29 cellular contexts compared by ENCODE assay signal in the genomic region with DNA sequence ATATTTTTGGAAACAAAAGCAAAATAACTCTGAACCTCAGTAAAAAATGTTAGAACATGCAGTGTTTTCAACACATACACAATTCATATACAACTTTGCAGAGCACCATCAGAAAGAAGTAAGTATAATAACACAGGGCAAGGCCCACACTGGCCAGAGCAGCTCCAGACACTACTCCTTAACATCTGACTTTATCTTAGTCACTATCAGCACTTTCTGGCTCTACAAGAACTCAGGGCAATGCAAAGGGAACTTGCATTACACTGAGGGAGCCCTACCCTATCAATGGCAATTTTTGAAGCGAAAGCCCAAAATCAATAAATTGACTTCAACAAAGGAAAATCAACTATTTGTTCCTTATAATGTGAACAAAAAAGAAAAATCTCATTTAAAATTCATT. TPM values are rescaled to one million over a fixed set of nuclear protein-coding genes. Genes with fewer than 3 reads are reported as not detected.
"Had no signal": no experiment of that assay in that cellular context is flagged by ENCODE, and none has a peak within 500 bp of the region (broad histone marks: within the 10 kb centered on the region; RNA-seq: fewer than 3 reads in every experiment).

No MANE protein-coding gene starts in this region.

- H3K9ac ChIP-seq: neural progenitor cell had no signal

- FAIRE-seq: bronchial epithelial cell, kidney had no signal

- H3K4me3 ChIP-seq: gastroesophageal sphincter, hepatocyte, neural progenitor cell, suprapubic skin, tibial artery, upper lobe of right lung had no signal

- H3K9me3 Mint-ChIP-seq: activated B cell treated with CpG ODN at 0.5 μM for 24 hours; activated naive CD4-positive, alpha-beta T cell treated with anti-CD3 and anti-CD28 coated beads, Interleukin-2, amount 50 U/mL, for 24 hours; central memory CD8-positive, alpha-beta T cell; natural killer cell; neural progenitor cell had no signal

- H3K27me3 ChIP-seq: hepatocyte, neural progenitor cell, suprapubic skin, upper lobe of right lung had no signal

- H2AFZ ChIP-seq: hepatocyte, neural progenitor cell had no signal

- H3K27me3 Mint-ChIP-seq: activated naive CD4-positive, alpha-beta T cell treated with anti-CD3 and anti-CD28 coated beads, Interleukin-2, amount 50 U/mL, for 24 hours; central memory CD8-positive, alpha-beta T cell had no signal

- H3K79me2 ChIP-seq: hepatocyte had no signal

- H3K4me3 Mint-ChIP-seq: activated B cell treated with CpG ODN at 0.5 μM for 24 hours; activated naive CD4-positive, alpha-beta T cell treated with anti-CD3 and anti-CD28 coated beads, Interleukin-2, amount 50 U/mL, for 24 hours; central memory CD8-positive, alpha-beta T cell; natural killer cell; neural progenitor cell had no signal

- H3K27ac Mint-ChIP-seq: activated B cell treated with CpG ODN at 0.5 μM for 24 hours; activated naive CD4-positive, alpha-beta T cell treated with anti-CD3 and anti-CD28 coated beads, Interleukin-2, amount 50 U/mL, for 24 hours; natural killer cell; neural progenitor cell had no signal

- H3K36me3 Mint-ChIP-seq: natural killer cell had no signal

- H3K4me1 Mint-ChIP-seq: activated B cell treated with CpG ODN at 0.5 μM for 24 hours, natural killer cell, neural progenitor cell had no signal

- ATAC-seq: gastroesophageal sphincter, left colon, natural killer cell, right cardiac atrium, upper lobe of right lung had no signal

- H3K36me3 ChIP-seq: gastroesophageal sphincter, neural progenitor cell, suprapubic skin, tibial artery, upper lobe of right lung had no signal

- H3K4me2 ChIP-seq: hepatocyte, neural progenitor cell had no signal

- H3K27ac ChIP-seq: gastroesophageal sphincter, hepatocyte, neural progenitor cell, suprapubic skin, tibial artery, upper lobe of right lung had no signal

- H3K9me3 ChIP-seq: gastroesophageal sphincter, suprapubic skin, tibial artery, upper lobe of right lung had no signal

- DNase-seq: activated B cell treated with CpG ODN at 0.5 μM for 24 hours; activated CD4-positive, alpha-beta T cell treated with anti-CD3 and anti-CD28 coated beads for 4 hours; activated CD4-positive, alpha-beta T cell treated with anti-CD3 and anti-CD28 coated beads, Interleukin-2, amount 50 U/mL, for 4 hours; activated CD8-positive, alpha-beta memory T cell treated with anti-CD3 and anti-CD28 coated beads, Interleukin-2, amount 50 U/mL, for 4 hours; activated gamma-delta T cell; activated T-cell treated with anti-CD3 and anti-CD28 coated beads, Interleukin-2, amount 50 U/mL, for 1 hour; anterior cingulate cortex; dermis blood vessel endothelial cell; effector CD8-positive, alpha-beta T cell; kidney; left colon; mammary epithelial cell; midbrain; natural killer cell; occipital lobe; right cardiac atrium; stimulated activated CD4-positive, alpha-beta T cell treated with anti-CD3 and anti-CD28 coated beads, Interleukin-15, amount 100 ng/mL, for 24 hours; stimulated activated CD4-positive, alpha-beta T cell treated with anti-CD3 and anti-CD28 coated beads, Interleukin-2, amount 100 ng/mL, for 24 hours; stimulated activated naive CD4-positive, alpha-beta T cell; T-helper 2 cell; tibial artery; upper lobe of right lung had no signal

- H3K4me1 ChIP-seq: gastroesophageal sphincter, neural progenitor cell, suprapubic skin, tibial artery, upper lobe of right lung had no signal

RNA-seq across cellular contexts. Expression of gene RNF157, which starts 16.5 kb away (rescaled TPM):
- total RNA-seq: bronchial epithelial cell, mammary epithelial cell had no signal
